Comparison of ENCODE assay signal across 21 cellular contexts in the genomic region with DNA sequence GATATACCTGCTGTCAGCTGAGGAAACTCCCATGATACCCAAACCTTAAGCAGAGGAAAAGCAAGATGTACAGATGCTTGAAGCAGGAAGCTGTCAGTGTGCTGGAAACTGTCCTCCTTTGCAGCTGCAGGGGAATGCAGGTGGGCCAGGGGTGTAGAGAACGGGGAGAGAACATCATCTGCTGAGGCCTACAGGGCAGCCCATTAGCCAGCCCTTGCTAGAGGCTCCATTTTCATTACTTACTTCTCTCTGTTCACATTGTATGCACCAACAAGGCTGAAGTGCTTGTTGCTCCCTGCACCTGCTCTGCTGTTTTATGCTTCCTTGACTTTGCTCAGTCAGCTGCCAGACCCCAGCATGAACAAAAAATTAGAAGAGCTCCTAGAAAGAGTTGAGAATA. TPM values are rescaled to one million over a fixed set of nuclear protein-coding genes. Genes with fewer than 3 reads are reported as not detected.
A peak's percentile ranks its signal among the peaks of the same experiment; 100 is the strongest.
DNase-seq lines count a peak whose midpoint lies in the region; ATAC-seq and TF ChIP-seq lines count a peak whose summit lies in the region.
"Had no signal": no experiment of that assay in that cellular context is flagged by ENCODE, and none has a peak within 500 bp of the region (broad histone marks: within the 10 kb centered on the region; RNA-seq: fewer than 3 reads in every experiment).

No MANE protein-coding gene starts in this region.

- no peaks in the 10 kb centered on the region for H3K27me3 ChIP-seq in DND-41 (ENCODE audit: insufficient read depth, low read length, poor library complexity)
- no peaks in the 10 kb centered on the region for H3K27me3 ChIP-seq in neuronal stem cell (ENCODE audit: control insufficient read depth in 3 of 3, insufficient read depth in 3 of 3, low read depth in 1 of 3, low read length in 3 of 3)
- H3K27me3 ChIP-seq: SJCRH30 had no signal

- H4K8ac ChIP-seq in neuronal stem cell (ENCODE audit: low read depth, low read length) = no peak overlapping the region

- no peaks in the 10 kb centered on the region for H3K79me2 ChIP-seq in DND-41 (ENCODE audit: insufficient read depth, low read length)

- H2AFZ ChIP-seq in DND-41 (ENCODE audit: low read depth, low read length) (no peak overlapping the region), neuronal stem cell (ENCODE audit: low read length) (peak overlapping the region; percentile 42)
- H2AFZ ChIP-seq: GM23338 had no signal

- TF ChIP-seq CTCF in DND-41 (IDR thresholded peaks at IDR 0.05; ENCODE audit: borderline replicate concordance, extremely low read depth, low read length, poor library complexity, severe bottlenecking) = no peak

- no peak overlapping the region for H3K4me3 Mint-ChIP-seq in activated CD4-positive, alpha-beta T cell treated with anti-CD3 and anti-CD28 coated beads, Interleukin-2, amount 10 ng/mL, durations not matched to agents 24 days and 14 days
- H3K4me3 Mint-ChIP-seq: GM23338; T-helper 2 cell treated with Interferon-gamma antibody and Interleukin-4, amounts not matched to agents 5 μg/mL and 100 μg/mL, for 36 hours had no signal

- no peak overlapping the region for H3K27ac Mint-ChIP-seq in activated CD4-positive, alpha-beta T cell treated with anti-CD3 and anti-CD28 coated beads, Interleukin-2, amount 10 ng/mL, durations not matched to agents 24 days and 14 days
- H3K27ac Mint-ChIP-seq: GM23338; T-helper 2 cell treated with Interferon-gamma antibody and Interleukin-4, amounts not matched to agents 5 μg/mL and 100 μg/mL, for 36 hours had no signal

- peaks cover 7% of the 10 kb centered on the region for H3K4me1 Mint-ChIP-seq in activated CD4-positive, alpha-beta T cell treated with anti-CD3 and anti-CD28 coated beads, Interleukin-2, amount 10 ng/mL, durations not matched to agents 24 days and 14 days
- H3K4me1 Mint-ChIP-seq: GM23338 had no signal

- no CpG with 5 or more reads among the region's 1 CpG for WGBS in neuronal stem cell (ENCODE audit: extremely low coverage in 2 of 2, insufficient read length in 2 of 2, insufficient replicate concordance in 1 of 2), 2 donors

- peak; percentile 49; the same call in 2 of the 3 replicates for ATAC-seq in DND-41 (ENCODE audit: insufficient read depth, low read depth)
- ATAC-seq: GM23338 had no signal

- peaks cover 11% of the 10 kb centered on the region for H3K27me3 Mint-ChIP-seq in activated CD4-positive, alpha-beta T cell treated with anti-CD3 and anti-CD28 coated beads, Interleukin-2, amount 10 ng/mL, durations not matched to agents 24 days and 14 days

- H3K79me1 ChIP-seq in neuronal stem cell (ENCODE audit: low read depth, low read length) = no peaks in the 10 kb centered on the region

- H3K18ac ChIP-seq in neuronal stem cell (ENCODE audit: low read length) = no peak overlapping the region

- no peak overlapping the region for H2BK12ac ChIP-seq in neuronal stem cell (ENCODE audit: low read length)

- H3K4ac ChIP-seq in neuronal stem cell (ENCODE audit: low read length) = no peak overlapping the region

- H3K9ac ChIP-seq in DND-41 (ENCODE audit: low read depth, low read length) (no peak overlapping the region), neuronal stem cell (ENCODE audit: low read depth, low read length, poor library complexity) (no peak overlapping the region)
- H3K9ac ChIP-seq: KMS-11 had no signal

- intact Hi-C loops in activated CD4-positive, alpha-beta T cell treated with anti-CD3 and anti-CD28 coated beads, Interleukin-2, amount 10 ng/mL, durations not matched to agents 24 days and 14 days (cut with micrococcal nuclease) = no loop called here

- no peak overlapping the region for H3K23ac ChIP-seq in neuronal stem cell (ENCODE audit: low read depth, low read length, poor library complexity)

- H3K36me3 Mint-ChIP-seq in activated CD4-positive, alpha-beta T cell treated with anti-CD3 and anti-CD28 coated beads, Interleukin-2, amount 10 ng/mL, durations not matched to agents 24 days and 14 days (ENCODE audit: low read depth) = no peaks in the 10 kb centered on the region

- H3K4me3 ChIP-seq in DND-41 (ENCODE audit: low read depth in 1 of 2, low read length in 2 of 2) (no peak overlapping the region), neuronal stem cell (ENCODE audit: low read length in 2 of 2) (no peak overlapping the region)
- H3K4me3 ChIP-seq: GM23338, SJCRH30 had no signal

- H3K14ac ChIP-seq in neuronal stem cell (ENCODE audit: low read length) = no peak overlapping the region

- H3K9me3 ChIP-seq in DND-41 (ENCODE audit: insufficient read depth, low read length, severe bottlenecking) (no peaks in the 10 kb centered on the region), neuronal stem cell (replicated peaks in 1 of 2; ENCODE audit: control insufficient read depth in 2 of 2, insufficient read depth in 1 of 2, low read depth in 1 of 2, low read length in 2 of 2) (no peaks in the 10 kb centered on the region)
- H3K9me3 ChIP-seq: SJCRH30 had no signal

- no peak overlapping the region for H2BK15ac ChIP-seq in neuronal stem cell (ENCODE audit: low read length)

- no peak overlapping the region for H4K91ac ChIP-seq in neuronal stem cell (ENCODE audit: low read depth, low read length, poor library complexity)

- H3K36me3 ChIP-seq in DND-41 (ENCODE audit: insufficient read depth, low read length) (no peaks in the 10 kb centered on the region), neuronal stem cell (replicated peaks in 1 of 2; ENCODE audit: control insufficient read depth in 2 of 2, insufficient read depth in 2 of 2, low read length in 2 of 2) (no peaks in the 10 kb centered on the region)
- H3K36me3 ChIP-seq: SJCRH30 had no signal

- H3K4me1 ChIP-seq in DND-41 (ENCODE audit: insufficient read depth, low read length) = no peaks in the 10 kb centered on the region
- H3K4me1 ChIP-seq in neuronal stem cell (ENCODE audit: control insufficient read depth in 2 of 2, insufficient read depth in 1 of 2, low read depth in 1 of 2, low read length in 2 of 2) = peaks cover 2 to 3% of the 10 kb centered on the region in 2 donors

- H2AK5ac ChIP-seq in neuronal stem cell (ENCODE audit: low read depth, low read length) = no peak overlapping the region

- no peak overlapping the region for H3K4me2 ChIP-seq in DND-41 (ENCODE audit: insufficient read depth, low read length)
- H3K4me2 ChIP-seq in neuronal stem cell (ENCODE audit: insufficient read depth, low read length, poor library complexity, severe bottlenecking) = no peak overlapping the region
- H3K4me2 ChIP-seq: GM23338, KMS-11 had no signal

- H2BK120ac ChIP-seq in neuronal stem cell (ENCODE audit: low read depth, low read length) = no peak overlapping the region

- no peaks in the 10 kb centered on the region for H3K9me3 Mint-ChIP-seq in activated CD4-positive, alpha-beta T cell treated with anti-CD3 and anti-CD28 coated beads, Interleukin-2, amount 10 ng/mL, durations not matched to agents 24 days and 14 days
- H3K9me3 Mint-ChIP-seq: T-helper 2 cell treated with Interferon-gamma antibody and Interleukin-4, amounts not matched to agents 5 μg/mL and 100 μg/mL, for 36 hours had no signal

- H2BK5ac ChIP-seq in neuronal stem cell (ENCODE audit: low read length) = no peak overlapping the region

- H4K20me1 ChIP-seq in DND-41 (ENCODE audit: insufficient read depth, low read length) = no peaks in the 10 kb centered on the region; the same call in 1 of the 2 replicates

- DNase-seq in DMS53 (lab: John Stamatoyannopoulos, UW) (peak; percentile 42), DMS53 treated with DMSO at 0.1 percent for 48 hours (lab: John Stamatoyannopoulos, UW; ENCODE audit: unreplicated experiment) (no peak), DND-41 (no peak), NCI-H774 (lab: John Stamatoyannopoulos, UW) (peak; percentile 25), neuronal stem cell (ENCODE audit: low spot score) (no peak), hepatic stellate cell (ENCODE audit: low spot score) (no peak), SKM-1 (lab: John Stamatoyannopoulos, UW; ENCODE audit: unreplicated experiment) (no peak)
- no peak for DNase-seq in activated CD4-positive, alpha-beta T cell treated with anti-CD3 and anti-CD28 coated beads, Interleukin-2, amount 10 ng/mL, durations not matched to agents 24 days and 14 days
- DNase-seq: 8988T, C1 segment of cervical spinal cord, GF-D8, MM.1S, NCI-H1105 treated with DMSO at 0.1 percent for 48 hours, NCI-H1930, NCI-H2227 treated with DMSO at 0.1 percent for 48 hours, NCI-H748 treated with DMSO at 0.1 percent for 48 hours, SJCRH30, SW 1271 had no signal

- no peak overlapping the region for H3K27ac ChIP-seq in DND-41 (ENCODE audit: low read length)
- no peak overlapping the region for H3K27ac ChIP-seq in neuronal stem cell (replicated peaks; ENCODE audit: low read length)
- H3K27ac ChIP-seq: KMS-11, SJCRH30 had no signal

RNA-seq across cellular contexts. Expression of a gene that starts 17.4 kb away (rescaled TPM):
- polyA plus RNA-seq in neuronal stem cell (2013, experiment 1 of 2) = 12.6 TPM
- polyA plus RNA-seq in neuronal stem cell (2013, experiment 2 of 2) = 12.9 TPM
- 38.1 and 38.5 TPM in 2 replicates for total RNA-seq in activated CD4-positive, alpha-beta T cell treated with anti-CD3 and anti-CD28 coated beads, Interleukin-2, amount 10 ng/mL, durations not matched to agents 24 days and 14 days

Comparison
In these comparisons a context has a peak if more than half of its experiments do, and no peak if none do; other contexts are left out.
1. DNase-seq: peak in DMS53 (single experiment) and NCI-H774 (single experiment); none in DMS53 treated with DMSO at 0.1 percent for 48 hours (single experiment), DND-41 (single experiment), neuronal stem cell (single experiment), hepatic stellate cell (single experiment), SKM-1 (single experiment) and activated CD4-positive, alpha-beta T cell treated with anti-CD3 and anti-CD28 coated beads, Interleukin-2, amount 10 ng/mL, durations not matched to agents 24 days and 14 days (single experiment).